Comparison of ENCODE assay signal across 8 cellular contexts in genomic region chr2:43133708-43134570, GRCh38.
DNase-seq lines count a peak whose midpoint lies in the region; ATAC-seq, FAIRE-seq and TF ChIP-seq lines count a peak whose summit lies in the region.

No MANE protein-coding gene starts in this region.

- no peaks in the 10 kb centered on the region for H3K9me3 Mint-ChIP-seq in stimulated activated effector memory CD8-positive, alpha-beta T cell treated with anti-CD3 and anti-CD28 coated beads, Interleukin-12 subunit alpha, Interleukin-12 subunit beta, amount 100 ng/mL, for 72 hours

- H3K36me3 ChIP-seq in kidney (ENCODE audit: control insufficient read depth in 1 of 2, insufficient read depth in 2 of 2, low read length in 2 of 2) = no peaks in the 10 kb centered on the region

- H3K36me3 Mint-ChIP-seq in stimulated activated effector memory CD8-positive, alpha-beta T cell treated with anti-CD3 and anti-CD28 coated beads, Interleukin-12 subunit alpha, Interleukin-12 subunit beta, amount 100 ng/mL, for 72 hours = peaks cover 19% of the 10 kb centered on the region

- peak overlapping the region; percentile 87 for H3K27ac Mint-ChIP-seq in stimulated activated effector memory CD8-positive, alpha-beta T cell treated with anti-CD3 and anti-CD28 coated beads, Interleukin-12 subunit alpha, Interleukin-12 subunit beta, amount 100 ng/mL, for 72 hours

- no peak for FAIRE-seq in kidney (lab: Jason Lieb, UNC)

- no peak overlapping the region for H3K4me3 ChIP-seq in kidney (ENCODE audit: low read length in 2 of 2)

- H3K4me1 Mint-ChIP-seq in stimulated activated effector memory CD8-positive, alpha-beta T cell treated with anti-CD3 and anti-CD28 coated beads, Interleukin-12 subunit alpha, Interleukin-12 subunit beta, amount 100 ng/mL, for 72 hours = peaks cover 92% of the 10 kb centered on the region

- DNase-seq in CD1c-positive myeloid dendritic cell (ENCODE audit: extremely low spot score) (peak; percentile 74), MV-4-11 (lab: John Stamatoyannopoulos, UW) (peak; percentile 95), activated T-cell treated with anti-CD3 and anti-CD28 coated beads for 24 hours (ENCODE audit: low read depth) (peak; percentile 60), kidney (peak; percentile 83), HPDE6-E6E7 (ENCODE audit: extremely low spot score) (no peak), AG08396 (ENCODE audit: low spot score) (no peak)
- peak; percentile 42 to 80 for DNase-seq in stimulated activated effector memory CD8-positive, alpha-beta T cell treated with anti-CD3 and anti-CD28 coated beads, Interleukin-12 subunit alpha, Interleukin-12 subunit beta, amount 100 ng/mL, for 72 hours (ENCODE audit: low spot score in 2 of 2)

- intact Hi-C loops in kidney (cut with DNase I) = no loop called here

- peak overlapping the region; percentile 53 for H3K4me3 Mint-ChIP-seq in stimulated activated effector memory CD8-positive, alpha-beta T cell treated with anti-CD3 and anti-CD28 coated beads, Interleukin-12 subunit alpha, Interleukin-12 subunit beta, amount 100 ng/mL, for 72 hours

- peaks cover 0 to 27% of the 10 kb centered on the region in 2 donors for H3K4me1 ChIP-seq in kidney (ENCODE audit: control insufficient read depth in 1 of 2, insufficient read depth in 1 of 2, low read depth in 1 of 2, low read length in 2 of 2)

- H3K9me3 ChIP-seq in kidney (ENCODE audit: control insufficient read depth in 1 of 2, low read length in 2 of 2) = no peaks in the 10 kb centered on the region

- no peak overlapping the region for H3K9ac ChIP-seq in kidney (ENCODE audit: low read length in 2 of 2)

- no peak for TF ChIP-seq CTCF in kidney (IDR thresholded peaks at IDR 0.05; ENCODE audit: borderline replicate concordance, extremely low read depth, insufficient read depth)

- no peak overlapping the region for H3K27ac ChIP-seq in kidney (ENCODE audit: low read depth in 2 of 2, low read length in 2 of 2)

- ATAC-seq in stimulated activated effector memory CD8-positive, alpha-beta T cell treated with anti-CD3 and anti-CD28 coated beads, Interleukin-12 subunit alpha, Interleukin-12 subunit beta, amount 100 ng/mL, for 72 hours = peak; percentile 34
- no peak for ATAC-seq in GM18498 (IDR thresholded peaks at IDR 0.05; ENCODE audit: unreplicated experiment)

Comparison
In these comparisons a context has a peak if more than half of its experiments do, and no peak if none do; other contexts are left out.
1. DNase-seq: peak in CD1c-positive myeloid dendritic cell (single experiment), MV-4-11 (single experiment), activated T-cell treated with anti-CD3 and anti-CD28 coated beads for 24 hours (single experiment), kidney (single experiment) and stimulated activated effector memory CD8-positive, alpha-beta T cell treated with anti-CD3 and anti-CD28 coated beads, Interleukin-12 subunit alpha, Interleukin-12 subunit beta, amount 100 ng/mL, for 72 hours (2 of 2); none in HPDE6-E6E7 (single experiment) and AG08396 (single experiment).